In the genomic region with DNA sequence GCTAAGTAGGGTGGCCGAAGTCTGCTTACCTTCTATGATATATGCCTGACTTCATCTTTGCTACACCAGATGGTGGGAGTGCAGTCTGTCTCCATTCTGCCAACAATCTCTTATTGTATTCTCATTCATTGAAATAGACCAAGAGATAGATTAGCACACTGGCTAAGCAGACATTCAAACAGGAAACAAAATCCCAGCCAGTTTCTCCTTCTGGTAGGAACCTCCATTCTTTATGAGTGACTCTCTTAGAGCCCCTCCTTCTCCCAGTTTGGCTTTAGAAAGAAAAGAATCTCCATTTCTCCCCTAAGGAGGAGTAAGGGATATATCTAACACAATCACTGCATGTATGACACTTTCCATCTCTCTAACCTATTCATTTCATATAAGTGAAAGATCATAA, we compare ENCODE assay signal across 1 cellular context.
TF ChIP-seq lines count a peak whose summit lies in the region.

No MANE protein-coding gene starts in this region.

TF ChIP-seq in SK-N-SH, 30 proteins besides CTCF, POLR2A, EP300 and RAD21:
- TF ChIP-seq, protein P1, sequence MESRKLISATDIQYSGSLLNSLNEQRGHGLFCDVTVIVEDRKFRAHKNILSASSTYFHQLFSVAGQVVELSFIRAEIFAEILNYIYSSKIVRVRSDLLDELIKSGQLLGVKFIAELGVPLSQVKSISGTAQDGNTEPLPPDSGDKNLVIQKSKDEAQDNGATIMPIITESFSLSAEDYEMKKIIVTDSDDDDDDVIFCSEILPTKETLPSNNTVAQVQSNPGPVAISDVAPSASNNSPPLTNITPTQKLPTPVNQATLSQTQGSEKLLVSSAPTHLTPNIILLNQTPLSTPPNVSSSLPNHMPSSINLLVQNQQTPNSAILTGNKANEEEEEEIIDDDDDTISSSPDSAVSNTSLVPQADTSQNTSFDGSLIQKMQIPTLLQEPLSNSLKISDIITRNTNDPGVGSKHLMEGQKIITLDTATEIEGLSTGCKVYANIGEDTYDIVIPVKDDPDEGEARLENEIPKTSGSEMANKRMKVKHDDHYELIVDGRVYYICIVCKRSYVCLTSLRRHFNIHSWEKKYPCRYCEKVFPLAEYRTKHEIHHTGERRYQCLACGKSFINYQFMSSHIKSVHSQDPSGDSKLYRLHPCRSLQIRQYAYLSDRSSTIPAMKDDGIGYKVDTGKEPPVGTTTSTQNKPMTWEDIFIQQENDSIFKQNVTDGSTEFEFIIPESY (IDR thresholded peaks at IDR 0.05; ENCODE audit: borderline replicate concordance, low read depth) = 0 out of 2 replicates have a peak, but pooled peaks have one; percentile 16
- no peak for TF ChIP-seq TAF1 (IDR thresholded peaks at IDR 0.05; ENCODE audit: borderline replicate concordance, low read depth, low read length)
